In the genomic region with DNA sequence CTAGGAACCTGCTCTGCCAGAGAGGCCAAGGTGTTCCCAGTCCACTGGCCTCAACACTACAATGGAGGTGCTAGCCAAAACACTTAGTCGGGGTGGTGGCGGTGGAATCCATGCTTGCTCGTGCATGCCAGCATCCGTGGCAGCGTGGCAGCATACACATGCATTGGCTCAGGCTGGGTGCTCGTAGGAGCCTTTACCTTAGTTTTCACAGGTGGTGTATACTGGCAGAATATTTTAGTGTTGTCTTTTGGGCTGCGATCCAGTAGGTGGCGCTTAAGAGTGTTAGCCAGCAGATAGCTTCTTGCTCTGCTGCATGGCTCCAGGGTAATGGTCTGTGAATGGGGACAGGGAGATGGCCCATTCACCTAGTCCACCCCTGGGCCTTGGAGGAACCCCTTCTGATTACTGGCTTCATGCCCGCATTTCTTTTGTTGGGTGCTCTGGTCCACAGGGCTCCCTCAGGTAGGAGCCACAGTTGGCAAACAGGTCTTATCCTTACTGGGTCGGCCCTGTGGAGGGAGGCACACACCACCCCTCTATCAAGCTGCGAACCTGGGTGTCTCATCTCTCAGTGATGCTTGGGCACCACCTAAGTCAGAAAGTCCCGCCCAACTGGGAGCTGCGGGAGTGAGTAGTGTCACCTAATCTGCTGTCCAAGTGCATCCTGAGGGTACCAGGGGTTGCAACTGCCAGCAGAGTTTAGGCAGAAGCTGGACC, we compare ENCODE assay signal across 8 cellular contexts. TPM values are rescaled to one million over a fixed set of nuclear protein-coding genes. Genes with fewer than 3 reads are reported as not detected.
DNase-seq lines count a peak whose midpoint lies in the region; ATAC-seq, FAIRE-seq and TF ChIP-seq lines count a peak whose summit lies in the region.
"Had no signal": no experiment of that assay in that cellular context is flagged by ENCODE, and none has a peak within 500 bp of the region (broad histone marks: within the 10 kb centered on the region; RNA-seq: fewer than 3 reads in every experiment).

No MANE protein-coding gene starts in this region.

- no peak overlapping the region for H2AFZ ChIP-seq in OCI-LY3 (ENCODE audit: low read depth, low read length)

- DNase-seq in urothelium cell line (ENCODE audit: low spot score) (peak; percentile 0), kidney (no peak), substantia nigra (lab: John Stamatoyannopoulos, UW) (no peak)

- no peak overlapping the region for H3K9ac ChIP-seq in OCI-LY3 (ENCODE audit: low read length)
- H3K9ac ChIP-seq in kidney (ENCODE audit: low read length in 2 of 2): no peak overlapping the region

- H3K4me2 ChIP-seq in OCI-LY3 (ENCODE audit: low read length): no peak overlapping the region

- H3K79me2 ChIP-seq in OCI-LY3 (ENCODE audit: low read length): no peaks in the 10 kb centered on the region

- no peaks in the 10 kb centered on the region for H3K36me3 ChIP-seq in OCI-LY3 (replicated peaks; ENCODE audit: low read depth, low read length)
- H3K36me3 ChIP-seq in kidney (ENCODE audit: control insufficient read depth in 1 of 2, insufficient read depth in 2 of 2, low read length in 2 of 2): no peaks in the 10 kb centered on the region

- FAIRE-seq in urothelium cell line (lab: Jason Lieb, UNC) (no peak), kidney (lab: Jason Lieb, UNC) (no peak)

- no peak overlapping the region for H3K27ac ChIP-seq in OCI-LY3 (ENCODE audit: low read length)
- no peak overlapping the region for H3K27ac ChIP-seq in kidney (ENCODE audit: low read depth in 2 of 2, low read length in 2 of 2)
- H3K27ac ChIP-seq in substantia nigra (ENCODE audit: low read depth, low read length, poor library complexity, severe bottlenecking): no peak overlapping the region
- H3K27ac ChIP-seq: VCaP had no signal

- intact Hi-C loops in kidney (cut with DNase I): no loop called here

- TF ChIP-seq CTCF in GM12872 (IDR thresholded peaks at IDR 0.05; ENCODE audit: insufficient read depth, low read depth, low read length): peak; percentile 62
- peak; percentile 54 for TF ChIP-seq CTCF in OCI-LY3 (IDR thresholded peaks at IDR 0.05; ENCODE audit: low read depth, low read length)
- no peak for TF ChIP-seq CTCF in kidney (IDR thresholded peaks at IDR 0.05; ENCODE audit: borderline replicate concordance, extremely low read depth, insufficient read depth)

- no peaks in the 10 kb centered on the region for H3K27me3 ChIP-seq in OCI-LY3 (ENCODE audit: low read depth, low read length)

- H3K4me3 ChIP-seq in OCI-LY3 (ENCODE audit: low read length) (no peak overlapping the region), kidney (ENCODE audit: low read length in 2 of 2) (no peak overlapping the region)

- H3K9me3 ChIP-seq in OCI-LY3 (ENCODE audit: insufficient read depth, low read length) (no peaks in the 10 kb centered on the region), kidney (ENCODE audit: control insufficient read depth in 1 of 2, low read length in 2 of 2) (peaks cover 0 to 2% of the 10 kb centered on the region in 2 donors)

- H3K4me1 ChIP-seq in OCI-LY3 (ENCODE audit: low read length) (no peaks in the 10 kb centered on the region), kidney (ENCODE audit: control insufficient read depth in 1 of 2, insufficient read depth in 1 of 2, low read depth in 1 of 2, low read length in 2 of 2) (no peaks in the 10 kb centered on the region)

- H4K20me1 ChIP-seq in OCI-LY3 (ENCODE audit: insufficient read depth, low read length): no peaks in the 10 kb centered on the region

- ATAC-seq in GM21529 (IDR thresholded peaks at IDR 0.05; ENCODE audit: unreplicated experiment): peak; percentile 85
- peak; percentile 47 for ATAC-seq in esophagus mucosa

RNA-seq across cellular contexts. Expression of a gene that starts 40.0 kb away (rescaled TPM):
- total RNA-seq in esophagus mucosa (not detected), kidney (0.50 TPM)
- 6.9 TPM for polyA plus RNA-seq in kidney (ENCODE audit: insufficient read depth, low read depth, low replicate concordance)

RNA-seq across cellular contexts. Expression of a gene that starts 57.1 kb away (rescaled TPM):
- not detected for total RNA-seq in esophagus mucosa
- 140 TPM for total RNA-seq in kidney
- 74.1 TPM for polyA plus RNA-seq in kidney (ENCODE audit: insufficient read depth, low read depth, low replicate concordance)

Comparison
In these comparisons a context has a peak if more than half of its experiments do, and no peak if none do; other contexts are left out.
1. RNA of a gene that starts 57.1 kb away (total RNA-seq): 140 TPM in kidney (single experiment); not detected in esophagus mucosa (single experiment); every median in the first group is over 100 times any median in the second.